Comparison of ENCODE assay signal across 23 cellular contexts in genomic region chr3:98010194-98010882, GRCh38. TPM values are rescaled to one million over a fixed set of nuclear protein-coding genes. Genes with fewer than 3 reads are reported as not detected.
"Had no signal": no experiment of that assay in that cellular context is flagged by ENCODE, and none has a peak within 500 bp of the region (broad histone marks: within the 10 kb centered on the region; RNA-seq: fewer than 3 reads in every experiment).

No MANE protein-coding gene starts in this region.

- H3K27me3 Mint-ChIP-seq: activated CD4-positive, alpha-beta T cell treated with anti-CD3 and anti-CD28 coated beads, Interleukin-2, amount 10 ng/mL, durations not matched to agents 7 days and 5 days; activated T-cell treated with anti-CD3 and anti-CD28 coated beads, Interleukin-2, amount 50 U/mL, for 24 hours had no signal

- FAIRE-seq: endometrium had no signal

- H3K27me3 ChIP-seq: ascending aorta, gastrocnemius medialis, heart left ventricle, ovary, sigmoid colon, upper lobe of right lung had no signal

- ATAC-seq: activated CD8-positive, alpha-beta T cell treated with anti-CD3 and anti-CD28 coated beads, Interleukin-2, amount 10 ng/mL, durations not matched to agents 7 days and 5 days; gastrocnemius medialis; heart left ventricle; left ventricle myocardium superior; naive thymus-derived CD4-positive, alpha-beta T cell; psoas muscle; stimulated activated naive B cell treated with anti-CD40 and anti-IgM and Interleukin-4, amounts not matched to agents 10 μg/mL and 1 μg/mL and 100 μg/mL, for 72 hours; upper lobe of right lung had no signal

- H3K9me3 ChIP-seq: ascending aorta, gastrocnemius medialis, ovary, psoas muscle, sigmoid colon, thoracic aorta, upper lobe of right lung had no signal

- H3K27ac ChIP-seq: ascending aorta, coronary artery, gastrocnemius medialis, heart left ventricle, ovary, psoas muscle, sigmoid colon, thoracic aorta, upper lobe of right lung had no signal

- H3K9me3 Mint-ChIP-seq: activated T-cell treated with anti-CD3 and anti-CD28 coated beads, Interleukin-2, amount 50 U/mL, for 24 hours; stimulated activated naive B cell treated with anti-CD40 and anti-IgM and Interleukin-4, amounts not matched to agents 10 μg/mL and 1 μg/mL and 100 μg/mL, for 72 hours had no signal

- H3K27ac Mint-ChIP-seq: activated CD4-positive, alpha-beta T cell treated with anti-CD3 and anti-CD28 coated beads, Interleukin-2, amount 10 ng/mL, durations not matched to agents 7 days and 5 days; activated CD8-positive, alpha-beta T cell treated with anti-CD3 and anti-CD28 coated beads, Interleukin-2, amount 10 ng/mL, durations not matched to agents 7 days and 5 days; activated T-cell treated with anti-CD3 and anti-CD28 coated beads, Interleukin-2, amount 50 U/mL, for 24 hours; memory B cell; stimulated activated naive B cell treated with anti-CD40 and anti-IgM and Interleukin-4, amounts not matched to agents 10 μg/mL and 1 μg/mL and 100 μg/mL, for 72 hours had no signal

- H3K36me3 Mint-ChIP-seq: memory B cell; stimulated activated naive B cell treated with anti-CD40 and anti-IgM and Interleukin-4, amounts not matched to agents 10 μg/mL and 1 μg/mL and 100 μg/mL, for 72 hours had no signal

- H3K4me3 Mint-ChIP-seq: activated CD4-positive, alpha-beta T cell treated with anti-CD3 and anti-CD28 coated beads, Interleukin-2, amount 10 ng/mL, durations not matched to agents 7 days and 5 days; activated CD8-positive, alpha-beta T cell treated with anti-CD3 and anti-CD28 coated beads, Interleukin-2, amount 10 ng/mL, durations not matched to agents 7 days and 5 days; activated T-cell treated with anti-CD3 and anti-CD28 coated beads, Interleukin-2, amount 50 U/mL, for 24 hours; memory B cell; naive thymus-derived CD4-positive, alpha-beta T cell; stimulated activated naive B cell treated with anti-CD40 and anti-IgM and Interleukin-4, amounts not matched to agents 10 μg/mL and 1 μg/mL and 100 μg/mL, for 72 hours had no signal

- H3K4me3 ChIP-seq: ascending aorta, coronary artery, gastrocnemius medialis, heart left ventricle, ovary, psoas muscle, sigmoid colon, thoracic aorta, upper lobe of right lung had no signal

- H3K4me1 ChIP-seq: ascending aorta, gastrocnemius medialis had no signal

- H3K36me3 ChIP-seq: ascending aorta, gastrocnemius medialis, heart left ventricle, ovary, sigmoid colon, thoracic aorta, upper lobe of right lung had no signal

- DNase-seq: activated CD4-positive, alpha-beta T cell treated with anti-CD3 and anti-CD28 coated beads, Interleukin-2, amount 10 ng/mL, durations not matched to agents 7 days and 5 days; activated CD8-positive, alpha-beta T cell treated with anti-CD3 and anti-CD28 coated beads, Interleukin-2, amount 10 ng/mL, durations not matched to agents 7 days and 5 days; activated effector memory CD4-positive, alpha-beta T cell treated with anti-CD3 and anti-CD28 coated beads, Interleukin-2, amount 50 U/mL, for 16 hours; activated naive CD4-positive, alpha-beta T cell treated with anti-CD3 and anti-CD28 coated beads, Interleukin-2, amount 50 U/mL, for 16 hours; activated T-cell treated with anti-CD3 and anti-CD28 coated beads, Interleukin-2, amount 50 U/mL, for 24 hours; erythroblast; gastrocnemius medialis; heart left ventricle; left ventricle myocardium superior; naive thymus-derived CD4-positive, alpha-beta T cell; ovary; psoas muscle; sigmoid colon; stimulated activated naive B cell treated with anti-CD40 and anti-IgM and Interleukin-4, amounts not matched to agents 10 μg/mL and 1 μg/mL and 100 μg/mL, for 72 hours; upper lobe of right lung had no signal

RNA-seq across cellular contexts. Expression of gene GABRR3, which starts 24.8 kb away (rescaled TPM):
- total RNA-seq: activated CD4-positive, alpha-beta T cell treated with anti-CD3 and anti-CD28 coated beads, Interleukin-2, amount 10 ng/mL, durations not matched to agents 7 days and 5 days; activated CD8-positive, alpha-beta T cell treated with anti-CD3 and anti-CD28 coated beads, Interleukin-2, amount 10 ng/mL, durations not matched to agents 7 days and 5 days; ascending aorta; gastrocnemius medialis; heart left ventricle; kidney epithelial cell; left ventricle myocardium superior; mucosa of gallbladder; naive thymus-derived CD4-positive, alpha-beta T cell; ovary; psoas muscle; sigmoid colon; thoracic aorta; upper lobe of right lung had no signal
- polyA plus RNA-seq: adipose tissue; heart left ventricle; naive thymus-derived CD4-positive, alpha-beta T cell; ovary; sigmoid colon had no signal
